Comparison of ENCODE assay signal across 12 cellular contexts in the genomic region with DNA sequence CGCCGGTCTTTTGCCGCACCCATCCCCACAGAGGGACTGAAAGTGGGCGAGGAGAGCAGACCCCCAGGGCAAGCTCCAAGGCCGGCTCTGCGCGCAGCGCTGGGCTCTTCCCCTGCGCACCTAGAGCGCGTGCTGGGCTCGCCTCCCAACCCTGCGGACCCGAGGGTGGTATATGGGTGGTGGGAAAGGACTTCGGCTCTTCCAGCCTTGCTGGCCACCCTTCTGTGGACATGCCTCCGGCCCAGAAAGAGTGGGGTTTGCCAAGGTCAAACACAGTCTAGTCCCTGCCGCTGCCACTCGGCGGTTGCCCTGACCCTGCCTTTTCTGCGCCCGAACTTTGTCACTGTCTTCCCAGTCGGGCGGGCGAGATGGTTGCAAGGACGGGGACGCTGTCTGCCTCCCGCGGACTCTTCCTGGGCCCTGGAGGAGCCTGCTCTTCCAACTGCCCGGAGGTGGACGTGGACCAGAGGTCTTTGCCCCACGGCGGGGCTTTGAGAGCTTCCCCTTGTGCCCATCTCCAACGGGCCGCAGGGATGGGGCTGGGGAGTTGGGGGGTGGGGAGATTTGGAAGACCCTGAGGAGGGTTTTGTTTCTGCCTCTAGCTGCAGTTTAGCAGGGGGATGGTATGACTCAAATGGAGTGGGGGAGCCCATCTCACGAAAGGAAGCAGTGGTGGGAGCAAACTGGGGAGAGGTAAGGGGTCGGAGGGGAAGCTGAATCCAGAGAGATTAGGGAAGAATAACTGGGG. TPM values are rescaled to one million over a fixed set of nuclear protein-coding genes. Genes with fewer than 3 reads are reported as not detected.
DNase-seq lines count a peak whose midpoint lies in the region; ATAC-seq and TF ChIP-seq lines count a peak whose summit lies in the region.
"Had no signal": no experiment of that assay in that cellular context is flagged by ENCODE, and none has a peak within 500 bp of the region (broad histone marks: within the 10 kb centered on the region; RNA-seq: fewer than 3 reads in every experiment).

No MANE protein-coding gene starts in this region.

- H3K4me3 ChIP-seq in dorsolateral prefrontal cortex (peak overlapping the region; percentile 43 to 81 (median 68)), upper lobe of right lung (peak overlapping the region; percentile 50)
- H3K4me3 ChIP-seq in CD8-positive, alpha-beta memory T cell (ENCODE audit: low read length), result no peak overlapping the region

- H3K36me3 Mint-ChIP-seq in activated naive CD8-positive, alpha-beta T cell treated with anti-CD3 and anti-CD28 coated beads, Interleukin-2, amount 10 ng/mL, durations not matched to agents 7 days and 5 days, result no peaks in the 10 kb centered on the region
- H3K36me3 Mint-ChIP-seq in activated naive CD8-positive, alpha-beta T cell treated with anti-CD3 and anti-CD28 coated beads, Interleukin-2, amount 50 U/mL, for 24 hours (ENCODE audit: low read depth), result no peaks in the 10 kb centered on the region
- no peaks in the 10 kb centered on the region for H3K36me3 Mint-ChIP-seq in CD8-positive, alpha-beta memory T cell
- H3K36me3 Mint-ChIP-seq: CD8-positive, alpha-beta T cell had no signal

- TF ChIP-seq CTCF in dorsolateral prefrontal cortex (IDR thresholded peaks at IDR 0.05 in 54 of 56, conservative IDR thresholded peaks at IDR 0.05 in 2 of 56; ENCODE audit: low read depth in 1 of 56, partially characterized antibody in 56 of 56) (no peak), upper lobe of right lung (IDR thresholded peaks at IDR 0.05) (no peak)

- H3K27me3 ChIP-seq in dorsolateral prefrontal cortex (peaks cover 0 to 47% (median 11%) of the 10 kb centered on the region in 45 donors), upper lobe of right lung (peaks cover 36% of the 10 kb centered on the region)
- H3K27me3 ChIP-seq in CD8-positive, alpha-beta memory T cell (ENCODE audit: insufficient read depth, low read length, poor library complexity, severe bottlenecking), result no peaks in the 10 kb centered on the region

- H3K27ac Mint-ChIP-seq in activated naive CD8-positive, alpha-beta T cell treated with anti-CD3 and anti-CD28 coated beads, Interleukin-2, amount 10 ng/mL, durations not matched to agents 7 days and 5 days, result no peak overlapping the region
- H3K27ac Mint-ChIP-seq in activated naive CD8-positive, alpha-beta T cell treated with anti-CD3 and anti-CD28 coated beads, Interleukin-2, amount 50 U/mL, for 24 hours, result no peak overlapping the region
- H3K27ac Mint-ChIP-seq in CD8-positive, alpha-beta memory T cell, result no peak overlapping the region
- H3K27ac Mint-ChIP-seq: CD8-positive, alpha-beta T cell had no signal

- intact Hi-C loops in dorsolateral prefrontal cortex (cut with DNase I) (loop anchor here in 1 of 2 donors (10.0 kb wide), 1 partner anchor 171 kb away; no protein-coding TSS in a partner anchor), upper lobe of right lung (cut with DNase I) (no loop called here)

- H3K4me1 Mint-ChIP-seq in activated naive CD8-positive, alpha-beta T cell treated with anti-CD3 and anti-CD28 coated beads, Interleukin-2, amount 10 ng/mL, durations not matched to agents 7 days and 5 days, result no peaks in the 10 kb centered on the region
- H3K4me1 Mint-ChIP-seq in activated naive CD8-positive, alpha-beta T cell treated with anti-CD3 and anti-CD28 coated beads, Interleukin-2, amount 50 U/mL, for 24 hours, result peaks cover 4% of the 10 kb centered on the region
- peaks cover 0 to 11% (median 3%) of the 10 kb centered on the region in 3 donors for H3K4me1 Mint-ChIP-seq in CD8-positive, alpha-beta memory T cell

- POLR2A ChIA-PET in activated naive CD8-positive, alpha-beta T cell treated with anti-CD3 and anti-CD28 coated beads, Interleukin-2, amount 10 ng/mL, durations not matched to agents 7 days and 5 days (lab: Charles Lee), result no interaction called here
- POLR2A ChIA-PET in CD8-positive, alpha-beta memory T cell (lab: Charles Lee), result no interaction called here

- ATAC-seq in activated naive CD8-positive, alpha-beta T cell treated with anti-CD3 and anti-CD28 coated beads, Interleukin-2, amount 10 ng/mL, durations not matched to agents 7 days and 5 days (ENCODE audit: low read depth), result no peak
- ATAC-seq in activated naive CD8-positive, alpha-beta T cell treated with anti-CD3 and anti-CD28 coated beads, Interleukin-2, amount 50 U/mL, for 24 hours, result no peak
- no peak for ATAC-seq in upper lobe of right lung
- ATAC-seq in HG03108 (IDR thresholded peaks at IDR 0.05; ENCODE audit: unreplicated experiment), result no peak
- ATAC-seq: CD8-positive, alpha-beta T cell had no signal

- no peaks in the 10 kb centered on the region for H3K9me3 ChIP-seq in upper lobe of right lung
- no peaks in the 10 kb centered on the region for H3K9me3 ChIP-seq in CD8-positive, alpha-beta memory T cell (ENCODE audit: low read length)

- H3K27ac ChIP-seq in dorsolateral prefrontal cortex (peak overlapping the region in 45 of 59 donors; percentile 3 to 88 (median 66)), upper lobe of right lung (no peak overlapping the region)
- H3K27ac ChIP-seq in CD8-positive, alpha-beta memory T cell (ENCODE audit: low read depth, low read length), result no peak overlapping the region

- no peak for DNase-seq in activated naive CD8-positive, alpha-beta T cell treated with anti-CD3 and anti-CD28 coated beads, Interleukin-2, amount 10 ng/mL, durations not matched to agents 7 days and 5 days
- DNase-seq in activated naive CD8-positive, alpha-beta T cell treated with anti-CD3 and anti-CD28 coated beads, Interleukin-2, amount 50 U/mL, for 24 hours, result no peak
- no peak for DNase-seq in dorsolateral prefrontal cortex
- DNase-seq in mesenteric fat pad (ENCODE audit: low spot score), result peak; percentile 65
- DNase-seq in upper lobe of right lung, result no peak
- no peak for DNase-seq in SKM-1 treated with dmso at 0.1 percent for 144 hours (lab: John Stamatoyannopoulos, UW; ENCODE audit: unreplicated experiment)
- DNase-seq in CD8-positive, alpha-beta memory T cell, result no peak
- DNase-seq: activated gamma-delta T cell; CD8-positive, alpha-beta T cell; effector CD8-positive, alpha-beta T cell; NCI-H2107 had no signal

- H3K4me1 ChIP-seq in upper lobe of right lung, result peaks cover 8% of the 10 kb centered on the region
- H3K4me1 ChIP-seq in CD8-positive, alpha-beta memory T cell (ENCODE audit: insufficient read depth, low read length), result no peaks in the 10 kb centered on the region

- H3K36me3 ChIP-seq in upper lobe of right lung, result no peaks in the 10 kb centered on the region
- H3K36me3 ChIP-seq in CD8-positive, alpha-beta memory T cell (ENCODE audit: insufficient read depth, low read length), result no peaks in the 10 kb centered on the region

- CTCF ChIA-PET in CD8-positive, alpha-beta memory T cell (lab: Charles Lee), result no interaction called here

- peak overlapping the region; percentile 16 for H3K4me3 Mint-ChIP-seq in activated naive CD8-positive, alpha-beta T cell treated with anti-CD3 and anti-CD28 coated beads, Interleukin-2, amount 10 ng/mL, durations not matched to agents 7 days and 5 days
- H3K4me3 Mint-ChIP-seq in activated naive CD8-positive, alpha-beta T cell treated with anti-CD3 and anti-CD28 coated beads, Interleukin-2, amount 50 U/mL, for 24 hours, result no peak overlapping the region
- H3K4me3 Mint-ChIP-seq in CD8-positive, alpha-beta memory T cell, result peak overlapping the region in 1 of 7 donors; percentile 68
- H3K4me3 Mint-ChIP-seq: CD8-positive, alpha-beta T cell had no signal

- peaks cover 44% of the 10 kb centered on the region for H3K27me3 Mint-ChIP-seq in activated naive CD8-positive, alpha-beta T cell treated with anti-CD3 and anti-CD28 coated beads, Interleukin-2, amount 10 ng/mL, durations not matched to agents 7 days and 5 days
- H3K27me3 Mint-ChIP-seq in activated naive CD8-positive, alpha-beta T cell treated with anti-CD3 and anti-CD28 coated beads, Interleukin-2, amount 50 U/mL, for 24 hours, result peaks cover 40% of the 10 kb centered on the region
- peaks cover 34 to 43% of the 10 kb centered on the region in 2 donors for H3K27me3 Mint-ChIP-seq in CD8-positive, alpha-beta memory T cell

- H3K9me3 Mint-ChIP-seq in activated naive CD8-positive, alpha-beta T cell treated with anti-CD3 and anti-CD28 coated beads, Interleukin-2, amount 10 ng/mL, durations not matched to agents 7 days and 5 days, result no peaks in the 10 kb centered on the region
- no peaks in the 10 kb centered on the region for H3K9me3 Mint-ChIP-seq in activated naive CD8-positive, alpha-beta T cell treated with anti-CD3 and anti-CD28 coated beads, Interleukin-2, amount 50 U/mL, for 24 hours
- peaks cover 0 to 3% (median 0%) of the 10 kb centered on the region in 5 donors for H3K9me3 Mint-ChIP-seq in CD8-positive, alpha-beta memory T cell
- H3K9me3 Mint-ChIP-seq: CD8-positive, alpha-beta T cell had no signal

RNA-seq across cellular contexts. Expression of a gene that starts 1.5 kb away (rescaled TPM):
- under 1 TPM; 0.03 to 0.14 TPM for total RNA-seq in activated naive CD8-positive, alpha-beta T cell treated with anti-CD3 and anti-CD28 coated beads, Interleukin-2, amount 10 ng/mL, durations not matched to agents 7 days and 5 days
- total RNA-seq in dorsolateral prefrontal cortex (100 to 1,000 TPM in 119 of 120 experiments, 10 to 100 TPM in 1; 62.3 to 237 (median 173) TPM), mesenteric fat pad (3.3 TPM), upper lobe of right lung (3.9 TPM)
- 1 to 10 TPM in 1 of 2 experiments, under 1 TPM in 1; 0.79 to 1.3 TPM for total RNA-seq in CD8-positive, alpha-beta memory T cell
- polyA plus RNA-seq in CD8-positive, alpha-beta memory T cell, result not detected
- total RNA-seq: CD8-positive, alpha-beta T cell had no signal

Comparison
In these comparisons a context has a peak if more than half of its experiments do, and no peak if none do; other contexts are left out.
1. H3K27ac ChIP-seq: peak in dorsolateral prefrontal cortex (45 of 59); none in upper lobe of right lung (single experiment) and CD8-positive, alpha-beta memory T cell (single experiment).
2. RNA of a gene that starts 1.5 kb away (total RNA-seq): 62.3 to 237 TPM in dorsolateral prefrontal cortex; 3.9 TPM in upper lobe of right lung (single experiment), 3.3 TPM in mesenteric fat pad (single experiment), 0.79 to 1.3 TPM in CD8-positive, alpha-beta memory T cell and 0.03 to 0.14 TPM in activated naive CD8-positive, alpha-beta T cell treated with anti-CD3 and anti-CD28 coated beads, Interleukin-2, amount 10 ng/mL, durations not matched to agents 7 days and 5 days; every median in the first group is over 10 times any median in the second.